8 cellular contexts compared by ENCODE assay signal in the genomic region with DNA sequence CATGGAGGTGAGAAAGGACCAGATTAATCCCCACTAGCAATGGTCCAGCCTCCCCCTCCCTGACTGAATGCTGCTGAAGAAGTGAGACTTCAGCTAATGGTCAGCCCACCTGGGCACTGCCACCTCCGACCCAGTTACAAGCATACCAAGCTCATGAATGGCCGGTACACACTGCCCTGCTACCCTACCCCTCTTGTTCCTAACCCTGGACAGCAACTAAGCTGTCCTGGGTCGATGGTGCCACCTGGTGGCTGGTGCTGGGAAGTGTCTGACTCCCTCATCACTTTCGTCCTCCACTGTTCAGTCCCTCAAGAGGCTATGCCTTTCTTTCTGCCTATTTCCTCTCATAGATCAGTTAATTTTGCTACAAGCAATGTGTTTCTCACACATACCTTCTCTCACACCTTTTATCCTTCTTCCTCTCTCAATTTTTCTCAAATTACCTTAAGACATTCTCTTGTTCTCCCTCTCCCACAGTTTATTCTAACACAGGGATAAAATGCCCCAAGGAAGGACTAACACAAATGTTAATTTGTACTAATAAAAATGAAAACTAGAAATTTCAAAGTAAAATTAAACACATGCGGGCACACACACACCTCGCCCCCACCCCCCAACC. TPM values are rescaled to one million over a fixed set of nuclear protein-coding genes. Genes with fewer than 3 reads are reported as not detected.
DNase-seq lines count a peak whose midpoint lies in the region; ATAC-seq, FAIRE-seq and TF ChIP-seq lines count a peak whose summit lies in the region.

No MANE protein-coding gene starts in this region.

- H3K14ac ChIP-seq in trophoblast cell (ENCODE audit: low read length): no peak overlapping the region

- in situ Hi-C loops in GM12878 (cut with MboI): no loop called here

- H2AFZ ChIP-seq in GM12878 (ENCODE audit: control insufficient read depth, low read depth, low read length) (no peak overlapping the region), trophoblast cell (ENCODE audit: insufficient read depth, low read length, poor library complexity) (no peak overlapping the region)

- POLR2A ChIA-PET in GM12878 (lab: Charles Lee): interaction anchor here (0.7 to 1.9 kb wide), 7 partner anchors 7 to 420 kb away, joined by 3 to 8 read pairs (median 3); no protein-coding TSS in a partner anchor

- SMC1A ChIA-PET in GM12878 (lab: Charles Lee; ENCODE audit: uncharacterized antibody, unreplicated experiment): interaction anchor here (0.6 to 2.6 kb wide), 16 partner anchors 12 to 461 kb away, joined by 3 to 16 read pairs (median 4); no protein-coding TSS in a partner anchor

- no peak overlapping the region for H3K4ac ChIP-seq in trophoblast cell (ENCODE audit: low read depth, low read length)

- peaks cover 65% of the 10 kb centered on the region for H3K4me1 ChIP-seq in GM12878 (ENCODE audit: control insufficient read depth, insufficient read depth, low read length)
- peaks cover 3 to 6% of the 10 kb centered on the region in 2 experiments for H3K4me1 ChIP-seq in trophoblast cell (ENCODE audit: control insufficient read depth in 1 of 2, insufficient read depth in 2 of 2, low read length in 2 of 2)

- FAIRE-seq in GM12878 (lab: Jason Lieb, UNC): peak; percentile 68

- H3K27me3 ChIP-seq in GM12878 (replicated peaks in 1 of 2; ENCODE audit: control insufficient read depth in 2 of 2, insufficient read depth in 2 of 2, low read length in 1 of 2) (no peaks in the 10 kb centered on the region), trophoblast cell (ENCODE audit: insufficient read depth, low read length) (peaks cover 18% of the 10 kb centered on the region)

- no peaks in the 10 kb centered on the region for H3K79me1 ChIP-seq in trophoblast cell (ENCODE audit: low read length)

- TF ChIP-seq RAD21 in GM12878 (IDR thresholded peaks at IDR 0.05; ENCODE audit: insufficient read depth, low read depth, low read length): peak; percentile 69

- no peak overlapping the region for H2BK12ac ChIP-seq in trophoblast cell (ENCODE audit: low read length)

- no peak overlapping the region for H3K9ac ChIP-seq in GM12878 (ENCODE audit: control insufficient read depth, insufficient read depth, low read length)
- H3K9ac ChIP-seq in trophoblast cell (ENCODE audit: low read length): no peak overlapping the region

- no peak overlapping the region for H3K18ac ChIP-seq in trophoblast cell (ENCODE audit: low read length)

- no peak overlapping the region for H4K12ac ChIP-seq in trophoblast cell (ENCODE audit: low read depth, low read length)

- CTCF ChIA-PET in GM12878 (lab: Yijun Ruan, JAX): interaction anchor here (0.7 to 4.7 kb wide), 17 partner anchors 10 to 420 kb away, joined by 3 to 56 read pairs (median 5); no protein-coding TSS in a partner anchor

- H4K8ac ChIP-seq in trophoblast cell (ENCODE audit: low read depth, low read length): no peak overlapping the region

- peaks cover 7% of the 10 kb centered on the region; the same call in 2 of the 3 replicates for H3K9me3 ChIP-seq in GM12878 (replicated peaks; ENCODE audit: control insufficient read depth, insufficient read depth, low read length)
- peaks cover 5% of the 10 kb centered on the region for H3K9me3 ChIP-seq in trophoblast cell (ENCODE audit: insufficient read depth, low read depth, low read length)

- RAD21 ChIA-PET in GM12878 (lab: Charles Lee; ENCODE audit: unreplicated experiment): interaction anchor here (1.1 to 6.3 kb wide), 14 partner anchors 11 to 584 kb away, joined by 3 to 46 read pairs (median 4); no protein-coding TSS in a partner anchor

- DNase-seq in NCI-H2227 (lab: John Stamatoyannopoulos, UW; ENCODE audit: unreplicated experiment) (peak; percentile 7), NCI-H2227 treated with DMSO at 0.1 percent for 48 hours (lab: John Stamatoyannopoulos, UW) (no peak), NAMALWA (ENCODE audit: low spot score) (peak; percentile 79), GM12878 (ENCODE audit: low read depth, low spot score) (no peak), trophoblast cell (peak; percentile 23 to 78), hippocampal formation (lab: John Stamatoyannopoulos, UW) (no peak)

- WGBS in GM12878 (ENCODE audit: insufficient coverage, insufficient replicate concordance, low lambda C conversion rate, missing lambda C conversion rate): 14% methylated on average over 6 of the region's 6 CpGs
- no CpG with 5 or more reads among the region's 6 CpGs for WGBS in trophoblast cell (ENCODE audit: extremely low coverage, insufficient coverage, insufficient read length)

- no peak for TF ChIP-seq POLR2A in GM12878 (IDR thresholded peaks at IDR 0.05; ENCODE audit: low read depth, low read length)

- no peak overlapping the region for H2BK120ac ChIP-seq in trophoblast cell (ENCODE audit: insufficient read depth, low read length, poor library complexity)

- peak overlapping the region; percentile 93 for H3K27ac ChIP-seq in GM12878 (ENCODE audit: control insufficient read depth, insufficient read depth)
- no peak overlapping the region for H3K27ac ChIP-seq in trophoblast cell (ENCODE audit: low read depth, low read length)

- H3K36me3 ChIP-seq in GM12878 (ENCODE audit: control insufficient read depth in 2 of 2, insufficient read depth in 2 of 2, low read length in 1 of 2): peaks cover 26 to 44% of the 10 kb centered on the region in 2 experiments; a peak in 3 of 4 replicates
- H3K36me3 ChIP-seq in trophoblast cell (ENCODE audit: control insufficient read depth in 1 of 2, insufficient read depth in 2 of 2, low read length in 2 of 2): no peaks in the 10 kb centered on the region

- no peak overlapping the region; the same call in 1 of the 2 replicates for H3K4me2 ChIP-seq in GM12878 (ENCODE audit: control insufficient read depth, insufficient read depth)
- no peak overlapping the region for H3K4me2 ChIP-seq in trophoblast cell (ENCODE audit: low read length)

- no peak overlapping the region for H2AK5ac ChIP-seq in trophoblast cell (ENCODE audit: low read length)

- no peak overlapping the region for H3K23ac ChIP-seq in trophoblast cell (ENCODE audit: low read length)

- intact Hi-C loops in GM12878 (cut with micrococcal nuclease; ENCODE audit: unreplicated experiment): loop anchor here (1.0 to 10.0 kb wide), 3 partner anchors 118 to 383 kb away; no protein-coding TSS in a partner anchor

- no peak for TF ChIP-seq EP300 in GM12878 (IDR thresholded peaks at IDR 0.05; ENCODE audit: borderline replicate concordance in 1 of 2, control insufficient read depth in 1 of 2, low read depth in 2 of 2, low read length in 2 of 2)

- BruUV-seq in GM12878 (replicated peaks; lab: Mats Ljungman, UMichigan): no TSS peak

- no peaks in the 10 kb centered on the region for H4K20me1 ChIP-seq in GM12878 (ENCODE audit: control insufficient read depth, insufficient read depth)

- no peak overlapping the region for H2BK5ac ChIP-seq in trophoblast cell (ENCODE audit: low read depth, low read length, poor library complexity)

- peak; percentile 67 to 79 (median 77) for TF ChIP-seq CTCF in GM12878 (IDR thresholded peaks at IDR 0.05 in 2 of 3, conservative IDR thresholded peaks at IDR 0.05 in 1 of 3; ENCODE audit: control insufficient read depth in 2 of 3, extremely low read depth in 1 of 3, insufficient read depth in 1 of 3, low read depth in 3 of 3, low read length in 3 of 3)

- H3K79me2 ChIP-seq in GM12878 (ENCODE audit: control insufficient read depth, insufficient read depth, low read length): peaks cover 87% of the 10 kb centered on the region
- no peaks in the 10 kb centered on the region for H3K79me2 ChIP-seq in trophoblast cell (ENCODE audit: control insufficient read depth, insufficient read depth, low read length, poor library complexity)

- H3K4me3 ChIP-seq in GM12878 (no peak overlapping the region), trophoblast cell (ENCODE audit: low read depth, low read length) (no peak overlapping the region)

- H4K91ac ChIP-seq in trophoblast cell (ENCODE audit: low read depth, low read length): no peak overlapping the region

- ATAC-seq in GM12878 (no peak), GM21526 (IDR thresholded peaks at IDR 0.05; ENCODE audit: low FRiP score, unreplicated experiment) (no peak), GM19351 (IDR thresholded peaks at IDR 0.05; ENCODE audit: unreplicated experiment) (no peak)

TF ChIP-seq in GM12878, 131 proteins besides CTCF, POLR2A, EP300 and RAD21 (continues in another document):
- 0 out of 2 replicates have a peak, but pooled peaks have one; percentile 28 for TF ChIP-seq NBN (IDR thresholded peaks at IDR 0.05)
- peak; percentile 46; the same call in 1 of the 2 replicates for TF ChIP-seq LARP7 (IDR thresholded peaks at IDR 0.05)
- 0 out of 2 replicates have a peak, but pooled peaks have one; percentile 14 for TF ChIP-seq YY1 (IDR thresholded peaks at IDR 0.05; ENCODE audit: low read depth, low read length)
- TF ChIP-seq, protein P1, sequence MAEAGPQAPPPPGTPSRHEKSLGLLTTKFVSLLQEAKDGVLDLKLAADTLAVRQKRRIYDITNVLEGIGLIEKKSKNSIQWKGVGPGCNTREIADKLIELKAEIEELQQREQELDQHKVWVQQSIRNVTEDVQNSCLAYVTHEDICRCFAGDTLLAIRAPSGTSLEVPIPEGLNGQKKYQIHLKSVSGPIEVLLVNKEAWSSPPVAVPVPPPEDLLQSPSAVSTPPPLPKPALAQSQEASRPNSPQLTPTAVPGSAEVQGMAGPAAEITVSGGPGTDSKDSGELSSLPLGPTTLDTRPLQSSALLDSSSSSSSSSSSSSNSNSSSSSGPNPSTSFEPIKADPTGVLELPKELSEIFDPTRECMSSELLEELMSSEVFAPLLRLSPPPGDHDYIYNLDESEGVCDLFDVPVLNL (IDR thresholded peaks at IDR 0.05; ENCODE audit: low read depth, low read length): no peak
- TF ChIP-seq GABPA (IDR thresholded peaks at IDR 0.05; ENCODE audit: low read depth): no peak
- peak; percentile 82 for TF ChIP-seq HDGF (IDR thresholded peaks at IDR 0.05)

RNA-seq across cellular contexts. Expression of a gene that starts 42.4 kb away (rescaled TPM):
- total RNA-seq in GM12878 (2013; cell fraction: nucleolus; rRNA removed): 196 and 209 TPM in 2 replicates
- 45.7 and 45.9 TPM in 2 replicates for total RNA-seq in GM12878 (2014; rRNA removed)
- 27.3 and 28.1 TPM in 2 replicates for total RNA-seq in GM12878 (2014; rRNA removed; fragmentation: Illumina TruSeq; extraction: Trizol)
- 118 and 123 TPM in 2 replicates for total RNA-seq in GM12878 (2021)
- 24.5 TPM for polyA plus RNA-seq in GM12878 (2011; ENCODE audit: low read depth)
- 12.7 and 23.6 TPM in 2 replicates for polyA plus RNA-seq in GM12878 (2011; rRNA removed)
- 26.7 and 29.9 TPM in 2 replicates for polyA plus RNA-seq in GM12878 (2011; cell fraction: cytosol; rRNA removed)
- 57.1 and 80.5 TPM in 2 replicates for polyA plus RNA-seq in GM12878 (2011; cell fraction: nucleus; rRNA removed)
- polyA plus RNA-seq in GM12878 (2012): 41.7 and 47.1 TPM in 2 replicates
- polyA plus RNA-seq in GM12878 (2014; fragmentation: Illumina TruSeq; extraction: Trizol): 29.9 and 48.1 TPM in 2 replicates
- 1 to 10 TPM; 2.2 to 2.4 TPM for polyA plus RNA-seq in GM12878 (2014; fragmentation: Nextera tagmentation; extraction: Ambion mirVana)
- polyA plus RNA-seq in GM12878 (2014; rRNA removed): 36.8 and 44.5 TPM in 2 replicates
- 10 to 100 TPM; 31.2 to 32.6 TPM for polyA plus RNA-seq in GM12878 (2016; fragmentation: Nextera tagmentation; extraction: Ambion mirVana)
- 57.6 and 59.1 TPM in 2 replicates for polyA minus RNA-seq in GM12878 (2011; rRNA and poly(A)+ RNA removed)
- 23.0 and 30.2 TPM in 2 replicates for polyA minus RNA-seq in GM12878 (2011; cell fraction: cytosol; rRNA and poly(A)+ RNA removed)
- polyA minus RNA-seq in GM12878 (2011; cell fraction: nucleus; rRNA and poly(A)+ RNA removed): 66.4 and 122 TPM in 2 replicates
- polyA plus RNA-seq in trophoblast cell (2013): 0.01 TPM in 1 of 2 replicates, not detected in the other

Comparison
In these comparisons a context has a peak if more than half of its experiments do, and no peak if none do; other contexts are left out.
1. DNase-seq: peak in NCI-H2227 (single experiment), NAMALWA (single experiment) and trophoblast cell (2 of 2); none in NCI-H2227 treated with DMSO at 0.1 percent for 48 hours (single experiment), GM12878 (single experiment) and hippocampal formation (0 of 2).